Comparison of ENCODE assay signal across 17 cellular contexts in the genomic region with DNA sequence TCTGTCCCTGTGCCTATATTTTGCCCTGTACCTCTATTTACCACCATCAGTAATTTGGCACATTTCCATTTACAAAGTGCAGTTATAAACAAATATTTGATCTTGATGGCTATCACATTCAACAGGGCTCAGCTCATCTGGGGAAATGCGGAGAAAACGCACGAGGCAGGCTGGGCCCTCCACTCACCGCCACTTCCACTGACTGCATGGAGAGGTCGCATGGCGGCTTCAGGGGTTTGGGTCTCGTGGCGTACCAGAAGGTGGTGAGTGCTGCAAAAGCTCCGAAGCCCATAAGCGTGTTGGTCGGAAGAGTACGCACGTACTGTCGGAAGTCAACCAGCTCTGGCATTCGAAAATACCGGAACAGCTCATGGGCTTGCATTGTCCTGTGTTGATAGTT. TPM values are rescaled to one million over a fixed set of nuclear protein-coding genes. Genes with fewer than 3 reads are reported as not detected.
DNase-seq lines count a peak whose midpoint lies in the region; ATAC-seq, FAIRE-seq and TF ChIP-seq lines count a peak whose summit lies in the region.
"Had no signal": no experiment of that assay in that cellular context is flagged by ENCODE, and none has a peak within 500 bp of the region (broad histone marks: within the 10 kb centered on the region; RNA-seq: fewer than 3 reads in every experiment).

No MANE protein-coding gene starts in this region.

- H3K9ac ChIP-seq in HepG2 (ENCODE audit: insufficient read depth, low read depth, low read length), result no peak overlapping the region

- ATAC-seq in heart right ventricle, result no peak
- ATAC-seq in HepG2, result no peak
- no peak for ATAC-seq in gastrocnemius medialis
- no peak for ATAC-seq in HG03460 (IDR thresholded peaks at IDR 0.05; ENCODE audit: unreplicated experiment)
- no peak for ATAC-seq in stimulated activated effector memory CD8-positive, alpha-beta T cell treated with anti-CD3 and anti-CD28 coated beads, Interleukin-12 subunit alpha, Interleukin-12 subunit beta, amount 100 ng/mL, for 72 hours
- no peak for ATAC-seq in HG03521 (IDR thresholded peaks at IDR 0.05; ENCODE audit: unreplicated experiment)
- no peak for ATAC-seq in GM18517 (IDR thresholded peaks at IDR 0.05; ENCODE audit: unreplicated experiment)

- H3K4me1 ChIP-seq in heart right ventricle (peaks cover 5 to 65% (median 46%) of the 10 kb centered on the region in 9 donors), HepG2 (ENCODE audit: insufficient read depth, low read length) (peaks cover 33% of the 10 kb centered on the region), gastrocnemius medialis (peaks cover 45 to 71% of the 10 kb centered on the region in 2 donors)

- no peaks in the 10 kb centered on the region for H3K9me3 Mint-ChIP-seq in stimulated activated effector memory CD8-positive, alpha-beta T cell treated with anti-CD3 and anti-CD28 coated beads, Interleukin-12 subunit alpha, Interleukin-12 subunit beta, amount 100 ng/mL, for 72 hours

- WGBS in heart right ventricle, 2 donors, result 87 to 89% methylated on average over 16 of the region's 16 CpGs
- WGBS in HepG2 (ENCODE audit: low lambda C conversion rate), result 96% methylated on average over 16 of the region's 16 CpGs

- peaks cover 6% of the 10 kb centered on the region for H3K36me3 Mint-ChIP-seq in stimulated activated effector memory CD8-positive, alpha-beta T cell treated with anti-CD3 and anti-CD28 coated beads, Interleukin-12 subunit alpha, Interleukin-12 subunit beta, amount 100 ng/mL, for 72 hours

- TF ChIP-seq EP300 in HepG2 (IDR thresholded peaks at IDR 0.05; ENCODE audit: low read depth in 2 of 2, low read length in 2 of 2), result no peak
- TF ChIP-seq EP300 in HepG2 (CRISPR knock-in tag; IDR thresholded peaks at IDR 0.05; ENCODE audit: borderline replicate concordance), result no peak

- POLR2A ChIA-PET in HepG2 (lab: Yijun Ruan, JAX), result no interaction called here

- in situ Hi-C loops in HepG2 (cut with HindIII; ENCODE audit: extremely low pct_ligation_motif_present, low pct_unique_long_range_greater_than_20kb), result no loop called here
- in situ Hi-C loops in gastrocnemius medialis (cut with MboI; ENCODE audit: low sequenced_read_pairs in 4 of 4), result loop anchor here in 1 of 4 donors (25.0 kb wide), 1 partner anchor 784 kb away; no protein-coding TSS in a partner anchor

- CTCF ChIA-PET in HepG2 (lab: Yijun Ruan, JAX; ENCODE audit: low intra/inter-chr PET ratio, low total read pairs), result no interaction called here

- no peak for TF ChIP-seq POLR2A in HepG2 (IDR thresholded peaks at IDR 0.05; ENCODE audit: insufficient read depth in 1 of 2, low read depth in 2 of 2, low read length in 2 of 2)
- TF ChIP-seq POLR2A in gastrocnemius medialis (IDR thresholded peaks at IDR 0.05), result no peak

- no peak for FAIRE-seq in HepG2 (lab: Jason Lieb, UNC)
- FAIRE-seq: HTR-8/SVneo had no signal

- H2AFZ ChIP-seq in HepG2 (ENCODE audit: low read length), result no peak overlapping the region

- DNase-seq in heart right ventricle, result no peak
- no peak for DNase-seq in cardiac septum (ENCODE audit: low spot score)
- no peak for DNase-seq in HepG2 (ENCODE audit: low spot score)
- no peak for DNase-seq in gastrocnemius medialis
- no peak for DNase-seq in stimulated activated effector memory CD8-positive, alpha-beta T cell treated with anti-CD3 and anti-CD28 coated beads, Interleukin-12 subunit alpha, Interleukin-12 subunit beta, amount 100 ng/mL, for 72 hours (ENCODE audit: low spot score in 2 of 2)
- DNase-seq: 8988T, C1 segment of cervical spinal cord, COR-L47, H7, NCI-H146, NCI-H2107, NCI-H345, NCI-H69 had no signal

- TF ChIP-seq RAD21 in HepG2 (CRISPR knock-in tag; IDR thresholded peaks at IDR 0.05), result no peak

- H3K4me3 ChIP-seq in heart right ventricle (peak overlapping the region in 6 of 10 donors; percentile 17 to 45 (median 32)), HepG2 (replicated peaks in 1 of 3; ENCODE audit: insufficient read depth in 1 of 3, low read depth in 2 of 3, low read length in 3 of 3) (no peak overlapping the region), gastrocnemius medialis (peak overlapping the region; percentile 63 to 72 (median 68))

- H3K36me3 ChIP-seq in heart right ventricle (peaks cover 0 to 47% (median 6%) of the 10 kb centered on the region in 9 donors), HepG2 (replicated peaks in 1 of 2; ENCODE audit: control insufficient read depth in 1 of 2, insufficient read depth in 2 of 2, low read length in 2 of 2) (peaks cover 1 to 2% of the 10 kb centered on the region in 2 experiments; a peak in 2 of 5 replicates), gastrocnemius medialis (peaks cover 0 to 58% of the 10 kb centered on the region in 2 donors)

- no peaks in the 10 kb centered on the region for H3K27me3 ChIP-seq in heart right ventricle
- no peaks in the 10 kb centered on the region for H3K27me3 ChIP-seq in HepG2 (ENCODE audit: control insufficient read depth in 1 of 2, insufficient read depth in 2 of 2, low read length in 2 of 2)
- H3K27me3 ChIP-seq in gastrocnemius medialis, result no peaks in the 10 kb centered on the region

- BruUV-seq in HepG2 (replicated peaks; lab: Mats Ljungman, UMichigan), result no TSS peak

- no peak for TF ChIP-seq CTCF in heart right ventricle (IDR thresholded peaks at IDR 0.05)
- TF ChIP-seq CTCF in HepG2 (CRISPR knock-in tag; IDR thresholded peaks at IDR 0.05), result no peak
- TF ChIP-seq CTCF in gastrocnemius medialis (IDR thresholded peaks at IDR 0.05 in 4 of 5, conservative IDR thresholded peaks at IDR 0.05 in 1 of 5), result no peak

- H3K27ac ChIP-seq in heart right ventricle (peak overlapping the region in 7 of 10 donors; percentile 23 to 87 (median 74)), HepG2 (ENCODE audit: extremely low read length, insufficient read depth, low read length) (no peak overlapping the region), gastrocnemius medialis (peak overlapping the region; percentile 97 to 100 (median 98))

- H3K9me3 ChIP-seq in heart right ventricle (no peaks in the 10 kb centered on the region), HepG2 (ENCODE audit: low read length) (no peaks in the 10 kb centered on the region), gastrocnemius medialis (no peaks in the 10 kb centered on the region)

- no peak overlapping the region for H3K4me2 ChIP-seq in HepG2 (ENCODE audit: low read depth, low read length)

- H3K4me3 Mint-ChIP-seq in stimulated activated effector memory CD8-positive, alpha-beta T cell treated with anti-CD3 and anti-CD28 coated beads, Interleukin-12 subunit alpha, Interleukin-12 subunit beta, amount 100 ng/mL, for 72 hours, result no peak overlapping the region

- peaks cover 6% of the 10 kb centered on the region for H3K79me2 ChIP-seq in HepG2 (ENCODE audit: insufficient read depth, low read length)

- peaks cover 17% of the 10 kb centered on the region for H3K4me1 Mint-ChIP-seq in stimulated activated effector memory CD8-positive, alpha-beta T cell treated with anti-CD3 and anti-CD28 coated beads, Interleukin-12 subunit alpha, Interleukin-12 subunit beta, amount 100 ng/mL, for 72 hours

- intact Hi-C loops in heart right ventricle (cut with DNase I), result no loop called here
- intact Hi-C loops in cardiac septum (cut with DNase I), result no loop called here
- intact Hi-C loops in HepG2 (cut with micrococcal nuclease; ENCODE audit: unreplicated experiment), result loop anchor here (10.0 kb wide), 1 partner anchor 182 kb away; no protein-coding TSS in a partner anchor
- intact Hi-C loops in gastrocnemius medialis (cut with DNase I; ENCODE audit: low total_unique reads), result loop anchor here (1.0 kb wide), 1 partner anchor 9 kb away; no protein-coding TSS in a partner anchor

- H4K20me1 ChIP-seq in HepG2 (ENCODE audit: insufficient read depth, low read length), result no peaks in the 10 kb centered on the region

- H3K27ac Mint-ChIP-seq in stimulated activated effector memory CD8-positive, alpha-beta T cell treated with anti-CD3 and anti-CD28 coated beads, Interleukin-12 subunit alpha, Interleukin-12 subunit beta, amount 100 ng/mL, for 72 hours, result no peak overlapping the region

TF ChIP-seq in HepG2, 621 proteins besides CTCF, POLR2A, EP300 and RAD21 (continues in another document):
- TF ChIP-seq ZNF782 (CRISPR knock-in tag; IDR thresholded peaks at IDR 0.05; ENCODE audit: borderline replicate concordance), result no peak

RNA-seq across cellular contexts. Expression of gene ACSL1, which starts 22.6 kb away (rescaled TPM):
- total RNA-seq in heart right ventricle, result 100 to 1,000 TPM; 181 to 526 (median 239) TPM
- polyA plus RNA-seq in heart right ventricle, result 100 to 1,000 TPM; 127 to 264 TPM
- total RNA-seq in cardiac septum, result 98.6 TPM
- total RNA-seq in HepG2 (2016; rRNA removed; fragmentation: Illumina TruSeq; extraction: Trizol), result 29.8 and 38.2 TPM in 2 replicates
- total RNA-seq in HepG2 (2016; cell fraction: cytosol; rRNA removed; fragmentation: Illumina TruSeq; extraction: Trizol; ENCODE audit: low read depth), result 5.1 and 5.5 TPM in 2 replicates
- total RNA-seq in HepG2 (2016; cell fraction: insoluble cytoplasmic fraction; rRNA removed; fragmentation: Illumina TruSeq; extraction: Trizol), result 27.7 and 32.5 TPM in 2 replicates
- total RNA-seq in HepG2 (2016; cell fraction: membrane; rRNA removed; fragmentation: Illumina TruSeq; extraction: Trizol), result 15.6 and 17.1 TPM in 2 replicates
- 33.0 and 35.9 TPM in 2 replicates for total RNA-seq in HepG2 (2016; cell fraction: nucleus; rRNA removed; fragmentation: Illumina TruSeq; extraction: Trizol)
- polyA plus RNA-seq in HepG2 (2011; rRNA removed), result 10.0 and 14.3 TPM in 2 replicates
- 5.5 and 11.2 TPM in 2 replicates for polyA plus RNA-seq in HepG2 (2011; cell fraction: cytosol; rRNA removed)
- polyA plus RNA-seq in HepG2 (2011; cell fraction: nucleus; rRNA removed), result 10.0 and 18.6 TPM in 2 replicates
- 8.5 and 20.6 TPM in 2 replicates for polyA plus RNA-seq in HepG2 (2012)
- polyA plus RNA-seq in HepG2 (2016; cell fraction: cytosol; fragmentation: Illumina TruSeq; extraction: Trizol; ENCODE audit: low read depth), result 3.5 and 4.7 TPM in 2 replicates
- polyA plus RNA-seq in HepG2 (2016; cell fraction: insoluble cytoplasmic fraction; fragmentation: Illumina TruSeq; extraction: Trizol; ENCODE audit: low read depth), result 31.0 and 31.7 TPM in 2 replicates
- 10.4 and 12.2 TPM in 2 replicates for polyA plus RNA-seq in HepG2 (2016; cell fraction: membrane; fragmentation: Illumina TruSeq; extraction: Trizol; ENCODE audit: low read depth)
- polyA plus RNA-seq in HepG2 (2016; cell fraction: nucleus; fragmentation: Illumina TruSeq; extraction: Trizol; ENCODE audit: insufficient read depth, low read depth), result 44.4 and 47.7 TPM in 2 replicates
- 14.8 and 18.9 TPM in 2 replicates for polyA minus RNA-seq in HepG2 (2011; rRNA and poly(A)+ RNA removed; ENCODE audit: low replicate concordance)
- polyA minus RNA-seq in HepG2 (2011; cell fraction: cytosol; rRNA and poly(A)+ RNA removed), result 11.4 and 23.7 TPM in 2 replicates
- 11.5 and 23.1 TPM in 2 replicates for polyA minus RNA-seq in HepG2 (2011; cell fraction: nucleus; rRNA and poly(A)+ RNA removed)
- total RNA-seq in gastrocnemius medialis, result 1,000 to 10,000 TPM in 3 of 4 donors, 100 to 1,000 TPM in 1; 591 to 2,181 (median 1,316) TPM

Comparison
In these comparisons a context has a peak if more than half of its experiments do, and no peak if none do; other contexts are left out.
1. H3K4me3 ChIP-seq: peak in heart right ventricle (6 of 10) and gastrocnemius medialis (4 of 4); none in HepG2 (0 of 3).
2. intact Hi-C loops: an anchor here in HepG2 (10.0 kb wide) and gastrocnemius medialis (1.0 kb wide); none called in heart right ventricle and cardiac septum.